Comparison of ENCODE assay signal across 2 cellular contexts in genomic region chr17:8410882-8411238, GRCh38.
TF ChIP-seq lines count a peak whose summit lies in the region.

No MANE protein-coding gene starts in this region.

TF ChIP-seq in HepG2, 621 proteins besides CTCF, POLR2A, EP300 and RAD21:
- TF ChIP-seq ZMYM3 (CRISPR knock-in tag; IDR thresholded peaks at IDR 0.05), result 0 out of 2 replicates have a peak, but pooled peaks have one; percentile 23
- no peak for TF ChIP-seq KAT7 (CRISPR knock-in tag; IDR thresholded peaks at IDR 0.05; ENCODE audit: borderline replicate concordance)
- no peak for TF ChIP-seq SMARCC2 (IDR thresholded peaks at IDR 0.05)
- TF ChIP-seq ZNF629 (CRISPR knock-in tag; conservative IDR thresholded peaks at IDR 0.05), result peak; percentile 92
- no peak for TF ChIP-seq ZNF317 (CRISPR knock-in tag; IDR thresholded peaks at IDR 0.05)

TF ChIP-seq in H1, 55 proteins besides CTCF, POLR2A, EP300 and RAD21:
- TF ChIP-seq EZH2 (IDR thresholded peaks at IDR 0.05; ENCODE audit: low read depth, low read length, severe bottlenecking), result no peak
- 0 out of 4 replicates have a peak, but pooled peaks of 1 of the 2 experiments have one; percentile 26 for TF ChIP-seq HDAC2 (IDR thresholded peaks at IDR 0.05; ENCODE audit: borderline replicate concordance in 1 of 2, low read depth in 2 of 2, low read length in 2 of 2)
